In genomic region chr15:52295421-52295991, GRCh38 we compare ENCODE assay signal across 8 cellular contexts. TPM values are rescaled to one million over a fixed set of nuclear protein-coding genes. Genes with fewer than 3 reads are reported as not detected.
DNase-seq lines count a peak whose midpoint lies in the region; ATAC-seq, FAIRE-seq and TF ChIP-seq lines count a peak whose summit lies in the region.

Gene MYO5C, minus strand, starts transcription at chr15:52295804. Its CDS starts 168 bp downstream, at chr15:52295636.

- no peak for TF ChIP-seq CTCF in A549 (IDR thresholded peaks at IDR 0.05)
- no peak for TF ChIP-seq CTCF in GM12864 (IDR thresholded peaks at IDR 0.05; ENCODE audit: low read depth, low read length, missing control alignments)
- no peak for TF ChIP-seq CTCF in bronchial epithelial cell (IDR thresholded peaks at IDR 0.05; ENCODE audit: insufficient read depth, low read length, severe bottlenecking)
- no peak for TF ChIP-seq CTCF in keratinocyte (optimal IDR thresholded peaks at IDR 0.05 in 1 of 3, IDR thresholded peaks at IDR 0.05 in 1 of 3, conservative IDR thresholded peaks at IDR 0.05 in 1 of 3; ENCODE audit: extremely low read depth in 1 of 3, insufficient read depth in 2 of 3, low read length in 3 of 3)

- peak within 1 kb of the TSS; percentile 88 to 89 for H3K27ac ChIP-seq in A549
- no peak within 1 kb of the TSS for H3K27ac ChIP-seq in keratinocyte (ENCODE audit: control insufficient read depth, insufficient read depth, low read length)
- peak within 1 kb of the TSS in 19 of 21 experiments; percentile 4 to 93 (median 64) for H3K27ac ChIP-seq in skin epidermis

- H4K20me1 ChIP-seq in keratinocyte (ENCODE audit: control insufficient read depth, extremely low read depth, insufficient read depth, low read length): no peaks in the 10 kb centered on the region

- H3K36me3 ChIP-seq in bronchial epithelial cell (ENCODE audit: control insufficient read depth, insufficient read depth, low read length) (no peaks in the 10 kb centered on the region), keratinocyte (ENCODE audit: control insufficient read depth in 2 of 2, extremely low read depth in 1 of 2, insufficient read depth in 2 of 2, low read length in 2 of 2) (no peaks in the 10 kb centered on the region)

- DNase-seq in A549 (ENCODE audit: low read depth in 1 of 2, low spot score in 1 of 2): peak; percentile 83 to 86
- no peak for DNase-seq in GM12864 (ENCODE audit: low read depth)
- peak; percentile 69 for DNase-seq in NCI-H510A (lab: John Stamatoyannopoulos, UW)
- peak; percentile 50 for DNase-seq in bronchial epithelial cell (ENCODE audit: low read depth)
- no peak for DNase-seq in keratinocyte (ENCODE audit: low read depth, low spot score)
- no peak for DNase-seq in activated effector memory CD4-positive, alpha-beta T cell treated with anti-CD3 and anti-CD28 coated beads, Interleukin-2, amount 50 U/mL, for 16 hours
- no peak for DNase-seq in Ammon's horn (ENCODE audit: low spot score)

- no peaks in the 10 kb centered on the region for H3K27me3 ChIP-seq in bronchial epithelial cell (ENCODE audit: control insufficient read depth, insufficient read depth, low read length)
- H3K27me3 ChIP-seq in keratinocyte (ENCODE audit: control insufficient read depth, extremely low read depth, insufficient read depth, low read length): peaks cover 24% of the 10 kb centered on the region

- H3K4me3 ChIP-seq in A549 (peak within 1 kb of the TSS; percentile 76), GM12864 (ENCODE audit: low read depth, low read length) (peak within 1 kb of the TSS; percentile 37), bronchial epithelial cell (ENCODE audit: low read depth, low read length) (peak within 1 kb of the TSS; percentile 70), keratinocyte (ENCODE audit: control insufficient read depth in 2 of 3, extremely low read depth in 1 of 3, insufficient read depth in 2 of 3, low read depth in 1 of 3, low read length in 3 of 3) (peak within 1 kb of the TSS; percentile 39 to 60 (median 50)), skin epidermis (peak within 1 kb of the TSS; percentile 24 to 66 (median 45))

- TF ChIP-seq EP300 in A549 (IDR thresholded peaks at IDR 0.05): no peak

- no peak for FAIRE-seq in A549 (lab: Jason Lieb, UNC)
- FAIRE-seq in bronchial epithelial cell (lab: Jason Lieb, UNC): no peak
- no peak for FAIRE-seq in keratinocyte (lab: Jason Lieb, UNC)

- no peak within 1 kb of the TSS for H2AFZ ChIP-seq in keratinocyte (ENCODE audit: control insufficient read depth, low read length)

- peak; percentile 90 to 95 for ATAC-seq in A549

- peak within 1 kb of the TSS; percentile 99 for H3K4me2 ChIP-seq in A549
- peak within 1 kb of the TSS; percentile 69 for H3K4me2 ChIP-seq in keratinocyte (ENCODE audit: control insufficient read depth, extremely low read depth, insufficient read depth, low read depth, low read length)

- H3K4me1 ChIP-seq in A549 (peaks cover 27% of the 10 kb centered on the region), keratinocyte (ENCODE audit: control insufficient read depth, extremely low read depth, insufficient read depth, low read length) (peaks cover 2% of the 10 kb centered on the region)

- WGBS in A549 (ENCODE audit: missing lambda C conversion rate): 2% methylated on average over 9 of the region's 65 CpGs

- no peaks in the 10 kb centered on the region for H3K9me3 ChIP-seq in A549
- no peaks in the 10 kb centered on the region for H3K9me3 ChIP-seq in keratinocyte (ENCODE audit: control insufficient read depth, low read depth, low read length)

- TF ChIP-seq RAD21 in A549 (conservative IDR thresholded peaks at IDR 0.05 in 1 of 2, IDR thresholded peaks at IDR 0.05 in 1 of 2): no peak

- POLR2A ChIA-PET in A549 (lab: Yijun Ruan, JAX): interaction anchor here (1.6 to 1.8 kb wide), 2 partner anchors 9 to 233 kb away, joined by 3 to 4 read pairs; partner anchors contain the start of gene MYO5A

- dilution Hi-C loops in keratinocyte (cut with MboI; ENCODE audit: extremely low pct_ligation_motif_present, low sequenced_read_pairs): no loop called here

- CTCF ChIA-PET in A549 (lab: Yijun Ruan, JAX): interaction anchor here (0.6 to 2.8 kb wide), 5 partner anchors 9 to 645 kb away, joined by 3 to 22 read pairs (median 4); no protein-coding TSS in a partner anchor

- no peaks in the 10 kb centered on the region for H3K9me1 ChIP-seq in keratinocyte (ENCODE audit: control insufficient read depth, extremely low read depth, insufficient read depth, low read length)

- no peak for TF ChIP-seq POLR2A in A549 (IDR thresholded peaks at IDR 0.05; ENCODE audit: low read length)

- H3K79me2 ChIP-seq in keratinocyte (ENCODE audit: control insufficient read depth, insufficient read depth, low read length): no peaks in the 10 kb centered on the region

- no peak within 1 kb of the TSS for H3K9ac ChIP-seq in keratinocyte (ENCODE audit: control insufficient read depth, extremely low read depth, insufficient read depth, low read length)

TF ChIP-seq in A549, 52 proteins besides CTCF, POLR2A, EP300 and RAD21:
- TF ChIP-seq KDM5A (IDR thresholded peaks at IDR 0.05): no peak
- peak; percentile 49; the same call in 1 of the 2 replicates for TF ChIP-seq PHF8 (IDR thresholded peaks at IDR 0.05; ENCODE audit: borderline replicate concordance, low read depth)
- no peak for TF ChIP-seq CEBPB (IDR thresholded peaks at IDR 0.05)
- TF ChIP-seq NPAS2 (CRISPR knock-in tag; IDR thresholded peaks at IDR 0.05; ENCODE audit: borderline replicate concordance): no peak
- TF ChIP-seq E2F6 (IDR thresholded peaks at IDR 0.05; ENCODE audit: borderline replicate concordance, low read depth): peak; percentile 83
- TF ChIP-seq CBX2 (IDR thresholded peaks at IDR 0.05; ENCODE audit: borderline replicate concordance, low read depth): no peak
- no peak for TF ChIP-seq ZNF302 (CRISPR knock-in tag; IDR thresholded peaks at IDR 0.05)
- TF ChIP-seq FOSB (CRISPR knock-in tag; IDR thresholded peaks at IDR 0.05): no peak
- no peak for TF ChIP-seq HOXA7 (CRISPR knock-in tag; IDR thresholded peaks at IDR 0.05)
- peak; percentile 35 to 56; a peak in 2 of 5 replicates for TF ChIP-seq JUN (IDR thresholded peaks at IDR 0.05)
- no peak for TF ChIP-seq RARB (CRISPR knock-in tag; IDR thresholded peaks at IDR 0.05)
- TF ChIP-seq RFX5 (IDR thresholded peaks at IDR 0.05): no peak
- peak; percentile 67; the same call in 1 of the 3 replicates for TF ChIP-seq BCL3 (IDR thresholded peaks at IDR 0.05)
- TF ChIP-seq MAX (IDR thresholded peaks at IDR 0.05): peak; percentile 57; the same call in 1 of the 2 replicates

RNA-seq across cellular contexts. Expression of gene MYO5C, which starts in this region (rescaled TPM):
- polyA plus RNA-seq in A549 (2011; rRNA removed) (26.9 and 27.6 TPM in 2 replicates), A549 (2017; fragmentation: RNase III; extraction: RNeasy Plus Mini Kit Qiagen cat#74134 plus additional on column Dnase treatment) (6.2 to 7.1 TPM (median 6.7 TPM) in 3 replicates), keratinocyte (0.16 to 0.20 TPM (median 0.19 TPM) in 3 replicates)
- 6.4 and 7.2 TPM in 2 replicates for polyA plus RNA-seq in A549 (2012; cell fraction: cytosol; rRNA removed)
- 9.0 and 11.7 TPM in 2 replicates for polyA plus RNA-seq in A549 (2012; cell fraction: nucleus; rRNA removed)
- 45.7 and 64.6 TPM in 2 replicates for polyA minus RNA-seq in A549 (2011; rRNA and poly(A)+ RNA removed)
- 17.8 and 19.7 TPM in 2 replicates for total RNA-seq in bronchial epithelial cell
- 0.44 TPM for polyA plus RNA-seq in keratinocyte (2011; ENCODE audit: low read depth)
- 0.04 and 0.12 TPM in 2 replicates for polyA plus RNA-seq in keratinocyte (2011; cell fraction: cytosol; rRNA removed)
- polyA plus RNA-seq in keratinocyte (2011; cell fraction: nucleus; rRNA removed): 0.38 and 0.44 TPM in 2 replicates
- 0.18 and 0.31 TPM in 2 replicates for polyA plus RNA-seq in keratinocyte (2012; ENCODE audit: low replicate concordance)
- 0.43 to 0.86 TPM in 2 of 3 replicates, not detected in the other for polyA minus RNA-seq in keratinocyte
- not detected for polyA minus RNA-seq in keratinocyte (2011; cell fraction: cytosol; rRNA and poly(A)+ RNA removed)
- polyA minus RNA-seq in keratinocyte (2011; cell fraction: nucleus; rRNA and poly(A)+ RNA removed): 0.42 and 1.7 TPM in 2 replicates

Comparison
In these comparisons a context has a peak if more than half of its experiments do, and no peak if none do; other contexts are left out.
1. RNA of gene MYO5C (polyA plus RNA-seq): 6.2 to 27.6 TPM in A549; 0.04 to 0.44 TPM in keratinocyte; every median in the first group is over 4 times any median in the second.
2. DNase-seq: peak in A549 (2 of 2), NCI-H510A (single experiment) and bronchial epithelial cell (single experiment); none in GM12864 (single experiment), keratinocyte (single experiment), activated effector memory CD4-positive, alpha-beta T cell treated with anti-CD3 and anti-CD28 coated beads, Interleukin-2, amount 50 U/mL, for 16 hours (single experiment) and Ammon's horn (single experiment).
3. Peak in every context shown above with its lines, with median percentiles within 50 percentile points of each other: H3K4me3 ChIP-seq.